Comparison of ENCODE assay signal across 8 cellular contexts in the genomic region with DNA sequence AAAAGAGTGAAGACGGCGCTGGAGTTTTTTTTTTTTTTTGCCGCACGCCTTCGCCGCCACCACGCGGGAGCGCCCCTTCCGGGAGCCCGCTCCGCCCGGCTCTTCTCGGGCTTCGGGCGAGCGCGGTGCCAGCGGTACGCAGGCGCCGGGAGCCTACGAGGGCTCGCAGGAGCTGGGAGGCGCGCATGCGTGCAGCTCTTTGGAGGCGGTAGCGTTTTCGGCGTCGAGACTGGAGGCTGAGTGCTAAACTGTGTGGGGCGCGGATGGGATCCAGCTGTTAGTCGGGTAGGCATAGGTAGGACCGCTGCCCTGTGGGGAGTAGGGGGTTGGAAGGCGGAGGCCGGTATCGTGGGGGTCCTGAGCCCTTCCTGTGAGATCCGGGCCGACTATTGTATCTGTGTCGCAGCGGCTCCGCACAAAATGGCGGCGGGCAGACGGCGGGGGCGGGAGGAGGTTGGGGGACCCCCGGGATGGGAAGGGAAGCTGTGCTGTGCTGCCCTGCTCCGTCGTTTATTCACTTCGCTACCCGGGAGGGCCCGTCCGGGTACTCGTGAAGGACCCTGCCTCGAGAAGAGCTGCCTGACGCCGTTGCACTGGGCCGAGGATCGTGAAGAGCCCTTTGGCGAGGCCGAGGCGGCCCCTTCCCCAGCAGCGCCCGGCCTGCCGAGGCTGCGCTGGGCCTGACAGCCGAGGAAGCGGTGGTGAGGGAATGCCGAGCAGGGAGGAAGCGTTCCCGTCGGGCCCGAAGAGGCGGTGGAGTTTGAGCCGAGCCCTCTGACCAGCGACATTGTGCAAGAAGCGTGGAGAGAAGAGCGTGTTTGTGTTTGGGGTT. TPM values are rescaled to one million over a fixed set of nuclear protein-coding genes. Genes with fewer than 3 reads are reported as not detected.
A peak's percentile ranks its signal among the peaks of the same experiment; 100 is the strongest.
DNase-seq lines count a peak whose midpoint lies in the region; ATAC-seq and TF ChIP-seq lines count a peak whose summit lies in the region.

A gene with protein sequence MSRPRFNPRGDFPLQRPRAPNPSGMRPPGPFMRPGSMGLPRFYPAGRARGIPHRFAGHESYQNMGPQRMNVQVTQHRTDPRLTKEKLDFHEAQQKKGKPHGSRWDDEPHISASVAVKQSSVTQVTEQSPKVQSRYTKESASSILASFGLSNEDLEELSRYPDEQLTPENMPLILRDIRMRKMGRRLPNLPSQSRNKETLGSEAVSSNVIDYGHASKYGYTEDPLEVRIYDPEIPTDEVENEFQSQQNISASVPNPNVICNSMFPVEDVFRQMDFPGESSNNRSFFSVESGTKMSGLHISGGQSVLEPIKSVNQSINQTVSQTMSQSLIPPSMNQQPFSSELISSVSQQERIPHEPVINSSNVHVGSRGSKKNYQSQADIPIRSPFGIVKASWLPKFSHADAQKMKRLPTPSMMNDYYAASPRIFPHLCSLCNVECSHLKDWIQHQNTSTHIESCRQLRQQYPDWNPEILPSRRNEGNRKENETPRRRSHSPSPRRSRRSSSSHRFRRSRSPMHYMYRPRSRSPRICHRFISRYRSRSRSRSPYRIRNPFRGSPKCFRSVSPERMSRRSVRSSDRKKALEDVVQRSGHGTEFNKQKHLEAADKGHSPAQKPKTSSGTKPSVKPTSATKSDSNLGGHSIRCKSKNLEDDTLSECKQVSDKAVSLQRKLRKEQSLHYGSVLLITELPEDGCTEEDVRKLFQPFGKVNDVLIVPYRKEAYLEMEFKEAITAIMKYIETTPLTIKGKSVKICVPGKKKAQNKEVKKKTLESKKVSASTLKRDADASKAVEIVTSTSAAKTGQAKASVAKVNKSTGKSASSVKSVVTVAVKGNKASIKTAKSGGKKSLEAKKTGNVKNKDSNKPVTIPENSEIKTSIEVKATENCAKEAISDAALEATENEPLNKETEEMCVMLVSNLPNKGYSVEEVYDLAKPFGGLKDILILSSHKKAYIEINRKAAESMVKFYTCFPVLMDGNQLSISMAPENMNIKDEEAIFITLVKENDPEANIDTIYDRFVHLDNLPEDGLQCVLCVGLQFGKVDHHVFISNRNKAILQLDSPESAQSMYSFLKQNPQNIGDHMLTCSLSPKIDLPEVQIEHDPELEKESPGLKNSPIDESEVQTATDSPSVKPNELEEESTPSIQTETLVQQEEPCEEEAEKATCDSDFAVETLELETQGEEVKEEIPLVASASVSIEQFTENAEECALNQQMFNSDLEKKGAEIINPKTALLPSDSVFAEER (N-terminal part only) (plus strand): TSS at position 202 of the 832 bp plus-strand sequence. CDS start 17,173 bp downstream, outside the sequence.

- DNase-seq in NCI-H1417 (lab: John Stamatoyannopoulos, UW) (peak; percentile 91 to 97 (median 97)), T follicular helper cell (ENCODE audit: low read depth) (peak; percentile 89), heart right ventricle (peak; percentile 92 to 95), posterior vena cava (ENCODE audit: low spot score) (peak; percentile 98), upper lobe of right lung (peak; percentile 97)

- H3K36me3 ChIP-seq in heart right ventricle, result peaks cover 0 to 11% (median 0%) of the 10 kb centered on the region in 9 donors
- H3K36me3 ChIP-seq in upper lobe of right lung, result no peaks in the 10 kb centered on the region

- TF ChIP-seq CTCF in GM12875 (IDR thresholded peaks at IDR 0.05; ENCODE audit: borderline replicate concordance, insufficient read depth, low read depth, low read length), result peak; percentile 86
- TF ChIP-seq CTCF in heart right ventricle (IDR thresholded peaks at IDR 0.05), result peak; percentile 62 to 92 (median 84)
- TF ChIP-seq CTCF in upper lobe of right lung (IDR thresholded peaks at IDR 0.05), result peak; percentile 85

- H3K4me3 ChIP-seq in GM12875 (ENCODE audit: low read depth, low read length), result peak within 1 kb of the TSS; percentile 86
- peak within 1 kb of the TSS; percentile 71 to 97 (median 84) for H3K4me3 ChIP-seq in heart right ventricle
- peak within 1 kb of the TSS; percentile 88 for H3K4me3 ChIP-seq in upper lobe of right lung

- no peaks in the 10 kb centered on the region for H3K27me3 ChIP-seq in heart right ventricle
- no peaks in the 10 kb centered on the region for H3K27me3 ChIP-seq in upper lobe of right lung

- H3K4me1 ChIP-seq in heart right ventricle (peaks cover 3 to 52% (median 40%) of the 10 kb centered on the region in 9 donors), upper lobe of right lung (peaks cover 30% of the 10 kb centered on the region)

- H3K27ac ChIP-seq in adipose tissue (ENCODE audit: low read depth, low read length) (peak within 1 kb of the TSS; percentile 98), heart right ventricle (peak within 1 kb of the TSS; percentile 80 to 96 (median 92)), upper lobe of right lung (peak within 1 kb of the TSS; percentile 97)

- intact Hi-C loops in heart right ventricle (cut with DNase I) (loop anchor here in 7 of 10 donors (1.0 to 5.0 kb wide), 9 partner anchors 34 to 109 kb away; a partner anchor contains a TSS), posterior vena cava (cut with DNase I) (no loop called here), upper lobe of right lung (cut with DNase I) (no loop called here)

- peaks cover 0 to 6% (median 0%) of the 10 kb centered on the region in 11 donors for H3K9me3 ChIP-seq in heart right ventricle
- no peaks in the 10 kb centered on the region for H3K9me3 ChIP-seq in upper lobe of right lung

- 0 to 1% (median 1%) methylated on average over 79 to 81 of the region's 81 CpGs for WGBS in adipose tissue, 3 donors
- 0 to 1% methylated on average over 81 of the region's 81 CpGs for WGBS in heart right ventricle, 2 donors

- ATAC-seq in HG02763 (IDR thresholded peaks at IDR 0.05; ENCODE audit: unreplicated experiment) (peak; percentile 98), heart right ventricle (peak; percentile 99), upper lobe of right lung (peak; percentile 100)

RNA-seq across cellular contexts. Expression of the gene that starts here (rescaled TPM):
- 100 to 1,000 TPM in 1 of 3 donors, 10 to 100 TPM in 2; 30.7 to 118 (median 38.9) TPM for polyA plus RNA-seq in adipose tissue
- 100 to 1,000 TPM in 1 of 10 donors, 10 to 100 TPM in 9; 68.4 to 100 (median 82.8) TPM for total RNA-seq in heart right ventricle
- 100 to 1,000 TPM in 1 of 2 donors, 10 to 100 TPM in 1; 45.2 to 219 TPM for polyA plus RNA-seq in heart right ventricle
- total RNA-seq in posterior vena cava, result 100 to 1,000 TPM in 1 of 2 donors, 10 to 100 TPM in 1; 92.6 to 104 TPM
- total RNA-seq in upper lobe of right lung, result 114 TPM

Comparison
In these comparisons a context has a peak if more than half of its experiments do, and no peak if none do; other contexts are left out.
1. Peak in every context shown above with its lines: DNase-seq, ATAC-seq, H3K4me3 ChIP-seq and H3K27ac ChIP-seq.
2. intact Hi-C loops: an anchor here in heart right ventricle (1.0 to 5.0 kb wide); none called in posterior vena cava and upper lobe of right lung.